8 cellular contexts compared by ENCODE assay signal in genomic region chr4:3045500-3045850, GRCh38. TPM values are rescaled to one million over a fixed set of nuclear protein-coding genes. Genes with fewer than 3 reads are reported as not detected.
DNase-seq lines count a peak whose midpoint lies in the region; ATAC-seq and TF ChIP-seq lines count a peak whose summit lies in the region.

No MANE protein-coding gene starts in this region.

- TF ChIP-seq CTCF in GM13976 (IDR thresholded peaks at IDR 0.05; ENCODE audit: borderline replicate concordance, control extremely low read depth, extremely low read depth, insufficient read depth, missing control alignments) (no peak), coronary artery (IDR thresholded peaks at IDR 0.05) (no peak)

- in situ Hi-C loops in GM13976 (cut with MboI; ENCODE audit: low sequenced_read_pairs, unreplicated experiment): no loop called here

- peak overlapping the region in 1 of 2 donors; percentile 20 for H3K27ac ChIP-seq in coronary artery

- H3K4me3 ChIP-seq in coronary artery: no peak overlapping the region

- DNase-seq in GM13976 (ENCODE audit: low spot score): peak; percentile 46
- DNase-seq in activated CD4-positive, alpha-beta T cell treated with anti-CD3 and anti-CD28 coated beads for 4 hours: peak; percentile 44 to 61
- DNase-seq in coronary artery (ENCODE audit: low spot score): peak; percentile 74
- peak; percentile 37 to 51 (median 47) for DNase-seq in stimulated activated CD4-positive, alpha-beta T cell treated with anti-CD3 and anti-CD28 coated beads, Interleukin-12 subunit alpha, Interleukin-12 subunit beta, amount 100 ng/mL, for 48 hours (ENCODE audit: low read depth in 2 of 3, low spot score in 1 of 3)
- no peak for DNase-seq in HT-29 (ENCODE audit: low spot score)

- ATAC-seq in HG02852 (IDR thresholded peaks at IDR 0.05; ENCODE audit: unreplicated experiment) (no peak), HG02623 (IDR thresholded peaks at IDR 0.05; ENCODE audit: unreplicated experiment) (no peak), HG02610 (IDR thresholded peaks at IDR 0.05; ENCODE audit: unreplicated experiment) (no peak)

RNA-seq across cellular contexts. Expression of gene HTT-AS, which starts 28.9 kb away (rescaled TPM):
- total RNA-seq in HT-29 (2014; rRNA removed; shearing (Covaris generic)): not detected in 2 replicates

RNA-seq across cellular contexts. Expression of gene HTT, which starts 29.0 kb away (rescaled TPM):
- 16.8 and 33.4 TPM in 2 replicates for total RNA-seq in HT-29 (2014; rRNA removed; shearing (Covaris generic))
